ENCODE assay signal across 10 cellular contexts in genomic region chrX:97039363-97040029, GRCh38.
A peak's percentile ranks its signal among the peaks of the same experiment; 100 is the strongest.
DNase-seq lines count a peak whose midpoint lies in the region; ATAC-seq and TF ChIP-seq lines count a peak whose summit lies in the region.
"Had no signal": no experiment of that assay in that cellular context is flagged by ENCODE, and none has a peak within 500 bp of the region (broad histone marks: within the 10 kb centered on the region; RNA-seq: fewer than 3 reads in every experiment).

No MANE protein-coding gene starts in this region.

- H3K4me3 ChIP-seq in CD8-positive, alpha-beta memory T cell (ENCODE audit: low read length): no peak overlapping the region
- H3K4me3 ChIP-seq: tibial artery had no signal

- no peak overlapping the region for H3K4me3 Mint-ChIP-seq in activated naive CD8-positive, alpha-beta T cell treated with anti-CD3 and anti-CD28 coated beads for 36 hours
- no peak overlapping the region for H3K4me3 Mint-ChIP-seq in CD8-positive, alpha-beta memory T cell
- H3K4me3 Mint-ChIP-seq: memory B cell had no signal

- H3K4me1 ChIP-seq in CD8-positive, alpha-beta memory T cell (ENCODE audit: insufficient read depth, low read length): no peaks in the 10 kb centered on the region

- H3K9me3 Mint-ChIP-seq in activated naive CD8-positive, alpha-beta T cell treated with anti-CD3 and anti-CD28 coated beads for 36 hours: no peaks in the 10 kb centered on the region
- H3K9me3 Mint-ChIP-seq in CD8-positive, alpha-beta memory T cell: no peaks in the 10 kb centered on the region
- H3K9me3 Mint-ChIP-seq: memory B cell had no signal

- POLR2A ChIA-PET in CD8-positive, alpha-beta memory T cell (lab: Charles Lee): no interaction called here

- CTCF ChIA-PET in CD8-positive, alpha-beta memory T cell (lab: Charles Lee): no interaction called here

- ATAC-seq in GM19023 (IDR thresholded peaks at IDR 0.05; ENCODE audit: unreplicated experiment) (peak; percentile 86), HG03064 (IDR thresholded peaks at IDR 0.05; ENCODE audit: low read depth, unreplicated experiment) (peak; percentile 97), sciatic nerve (no peak)

- H3K36me3 Mint-ChIP-seq in activated naive CD8-positive, alpha-beta T cell treated with anti-CD3 and anti-CD28 coated beads for 36 hours: peaks cover 2% of the 10 kb centered on the region
- peaks cover 0 to 5% (median 2%) of the 10 kb centered on the region in 3 donors for H3K36me3 Mint-ChIP-seq in CD8-positive, alpha-beta memory T cell

- H3K9me3 ChIP-seq in CD8-positive, alpha-beta memory T cell (ENCODE audit: low read length): no peaks in the 10 kb centered on the region
- H3K9me3 ChIP-seq: tibial artery had no signal

- no peak for TF ChIP-seq CTCF in 22Rv1 (IDR thresholded peaks at IDR 0.05)

- H3K27ac Mint-ChIP-seq in activated naive CD8-positive, alpha-beta T cell treated with anti-CD3 and anti-CD28 coated beads for 36 hours: peak overlapping the region; percentile 38
- no peak overlapping the region for H3K27ac Mint-ChIP-seq in CD8-positive, alpha-beta memory T cell
- H3K27ac Mint-ChIP-seq: memory B cell had no signal

- DNase-seq in activated naive CD8-positive, alpha-beta T cell treated with anti-CD3 and anti-CD28 coated beads for 36 hours: no peak
- DNase-seq in sciatic nerve (ENCODE audit: low spot score): peak; percentile 53
- no peak for DNase-seq in CD8-positive, alpha-beta memory T cell
- DNase-seq in cerebellar nuclear complex (lab: John Stamatoyannopoulos, UW): no peak
- no peak for DNase-seq in KG1 (lab: John Stamatoyannopoulos, UW)

- H3K36me3 ChIP-seq in CD8-positive, alpha-beta memory T cell (ENCODE audit: insufficient read depth, low read length): no peaks in the 10 kb centered on the region
- H3K36me3 ChIP-seq: tibial artery had no signal

- H3K4me1 Mint-ChIP-seq in activated naive CD8-positive, alpha-beta T cell treated with anti-CD3 and anti-CD28 coated beads for 36 hours: peaks cover 4% of the 10 kb centered on the region
- H3K4me1 Mint-ChIP-seq in CD8-positive, alpha-beta memory T cell: peaks cover 0 to 5% (median 0%) of the 10 kb centered on the region in 3 donors

- intact Hi-C loops in sciatic nerve (cut with DNase I): no loop called here

- H3K27me3 ChIP-seq in CD8-positive, alpha-beta memory T cell (ENCODE audit: insufficient read depth, low read length, poor library complexity, severe bottlenecking): no peaks in the 10 kb centered on the region
- H3K27me3 ChIP-seq: tibial artery had no signal

- no peaks in the 10 kb centered on the region for H3K27me3 Mint-ChIP-seq in activated naive CD8-positive, alpha-beta T cell treated with anti-CD3 and anti-CD28 coated beads for 36 hours
- peaks cover 0 to 1% of the 10 kb centered on the region in 2 donors for H3K27me3 Mint-ChIP-seq in CD8-positive, alpha-beta memory T cell
- H3K27me3 Mint-ChIP-seq: memory B cell had no signal

- H3K27ac ChIP-seq in 22Rv1: peak overlapping the region; percentile 8; the same call in 1 of the 2 replicates
- H3K27ac ChIP-seq in CD8-positive, alpha-beta memory T cell (ENCODE audit: low read depth, low read length): no peak overlapping the region
- H3K27ac ChIP-seq: tibial artery had no signal
